ENCODE assay signal across 16 cellular contexts in the genomic region with DNA sequence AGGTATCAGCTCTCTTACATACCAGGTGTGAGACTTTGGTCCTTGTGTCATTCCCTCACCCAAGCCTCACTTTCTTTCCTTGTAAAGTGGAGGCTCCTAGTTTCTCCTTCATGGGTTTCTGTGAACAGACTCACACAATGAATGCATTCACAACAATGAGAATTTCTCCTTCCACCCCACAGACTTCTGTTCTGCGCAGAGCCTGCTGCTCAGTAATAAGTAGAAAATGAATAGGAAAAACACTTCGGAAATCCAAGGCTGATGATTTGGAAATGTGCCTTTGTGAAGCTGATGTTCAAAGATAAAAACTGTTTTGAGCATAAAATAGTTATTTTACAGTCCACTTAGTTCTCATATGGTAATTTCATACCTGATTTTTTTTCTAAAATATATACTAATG.
"Had no signal": no experiment of that assay in that cellular context is flagged by ENCODE, and none has a peak within 500 bp of the region (broad histone marks: within the 10 kb centered on the region; RNA-seq: fewer than 3 reads in every experiment).

No MANE protein-coding gene starts in this region.

- H3K4me1 ChIP-seq: left ventricle myocardium inferior, parathyroid adenoma had no signal

- H3K27ac ChIP-seq: left ventricle myocardium inferior, parathyroid adenoma had no signal

- H3K27me3 ChIP-seq: heart left ventricle, tibial artery had no signal

- H2AFZ ChIP-seq: parathyroid adenoma had no signal

- H3K36me3 ChIP-seq: heart left ventricle, left ventricle myocardium inferior, tibial artery had no signal

- H3K4me3 ChIP-seq: heart left ventricle, left ventricle myocardium inferior, lung, tibial artery had no signal

- DNase-seq: activated B cell treated with CpG ODN at 0.5 μM for 24 hours; activated naive CD4-positive, alpha-beta T cell; activated T-cell treated with anti-CD3 and anti-CD28 coated beads for 4 hours; activated T-cell treated with anti-CD3 and anti-CD28 coated beads, Interleukin-2, amount 50 U/mL, for 72 hours; cortex of kidney; heart left ventricle; kidney glomerular epithelial cell; left ventricle myocardium inferior; naive thymus-derived CD8-positive, alpha-beta T cell; right cardiac atrium; stimulated activated CD4-positive, alpha-beta T cell treated with anti-CD3 and anti-CD28 coated beads, Interleukin-12 subunit alpha, Interleukin-12 subunit beta, amount 100 ng/mL, for 4 hours; stimulated activated CD4-positive, alpha-beta T cell treated with anti-CD3 and anti-CD28 coated beads, Interleukin-4, amount 100 ng/mL, for 24 hours; T-cell; tibial artery had no signal

- H3K9me3 ChIP-seq: heart left ventricle, left ventricle myocardium inferior, tibial artery had no signal

- H3K79me2 ChIP-seq: parathyroid adenoma had no signal

- H3K9ac ChIP-seq: parathyroid adenoma had no signal
